Comparison of ENCODE assay signal across 15 cellular contexts in the genomic region with DNA sequence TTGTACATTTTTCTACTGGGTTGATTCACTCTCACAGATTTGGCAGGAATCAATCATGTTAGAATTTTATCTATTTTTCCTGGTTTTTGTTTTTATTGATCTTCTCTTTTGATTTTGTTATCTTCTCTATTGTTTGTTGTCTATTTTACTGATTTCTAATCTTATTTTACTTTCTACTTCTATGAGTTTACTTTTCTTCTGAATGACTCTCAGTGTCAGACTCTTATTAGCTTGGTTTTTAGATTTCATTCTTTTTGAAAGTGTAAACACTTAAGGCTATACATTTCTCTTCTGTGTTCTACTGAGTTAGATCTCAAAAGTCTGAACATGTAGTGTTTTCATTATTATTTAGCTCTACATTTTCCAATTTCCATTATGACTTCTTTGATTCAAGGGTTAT. TPM values are rescaled to one million over a fixed set of nuclear protein-coding genes. Genes with fewer than 3 reads are reported as not detected.
DNase-seq lines count a peak whose midpoint lies in the region; ATAC-seq, FAIRE-seq and TF ChIP-seq lines count a peak whose summit lies in the region.
"Had no signal": no experiment of that assay in that cellular context is flagged by ENCODE, and none has a peak within 500 bp of the region (broad histone marks: within the 10 kb centered on the region; RNA-seq: fewer than 3 reads in every experiment).

No MANE protein-coding gene starts in this region.

- POLR2A ChIA-PET in activated naive CD8-positive, alpha-beta T cell treated with anti-CD3 and anti-CD28 coated beads, Interleukin-2, amount 10 ng/mL, durations not matched to agents 7 days and 5 days (lab: Charles Lee), result no interaction called here

- peak; percentile 34 for FAIRE-seq in G401.6 (lab: Jason Lieb, UNC)
- peak; percentile 59 for FAIRE-seq in pancreas (lab: Jason Lieb, UNC)

- H3K4me1 ChIP-seq in pancreas, result no peaks in the 10 kb centered on the region

- peak overlapping the region; percentile 55 for H3K27ac Mint-ChIP-seq in activated naive CD4-positive, alpha-beta T cell treated with anti-CD3 and anti-CD28 coated beads for 36 hours
- H3K27ac Mint-ChIP-seq in activated naive CD4-positive, alpha-beta T cell treated with anti-CD3 and anti-CD28 coated beads, Interleukin-2, amount 10 ng/mL, durations not matched to agents 7 days and 5 days, result no peak overlapping the region
- peak overlapping the region; percentile 9 for H3K27ac Mint-ChIP-seq in activated naive CD8-positive, alpha-beta T cell treated with anti-CD3 and anti-CD28 coated beads, Interleukin-2, amount 10 ng/mL, durations not matched to agents 7 days and 5 days
- H3K27ac Mint-ChIP-seq: H9 had no signal

- H3K4me3 Mint-ChIP-seq in activated naive CD4-positive, alpha-beta T cell treated with anti-CD3 and anti-CD28 coated beads for 36 hours, result no peak overlapping the region
- no peak overlapping the region for H3K4me3 Mint-ChIP-seq in activated naive CD4-positive, alpha-beta T cell treated with anti-CD3 and anti-CD28 coated beads, Interleukin-2, amount 10 ng/mL, durations not matched to agents 7 days and 5 days
- no peak overlapping the region for H3K4me3 Mint-ChIP-seq in activated naive CD8-positive, alpha-beta T cell treated with anti-CD3 and anti-CD28 coated beads, Interleukin-2, amount 10 ng/mL, durations not matched to agents 7 days and 5 days
- H3K4me3 Mint-ChIP-seq: CD8-positive, alpha-beta memory T cell; H9 had no signal

- intact Hi-C loops in activated naive CD4-positive, alpha-beta T cell treated with anti-CD3 and anti-CD28 coated beads for 36 hours (cut with micrococcal nuclease), result no loop called here
- intact Hi-C loops in pancreas (cut with DNase I), result no loop called here

- no peak overlapping the region for H3K4me3 ChIP-seq in pancreas

- peaks cover 3% of the 10 kb centered on the region for H3K4me1 Mint-ChIP-seq in activated naive CD4-positive, alpha-beta T cell treated with anti-CD3 and anti-CD28 coated beads for 36 hours (ENCODE audit: low read depth)
- H3K4me1 Mint-ChIP-seq in activated naive CD4-positive, alpha-beta T cell treated with anti-CD3 and anti-CD28 coated beads, Interleukin-2, amount 10 ng/mL, durations not matched to agents 7 days and 5 days, result no peaks in the 10 kb centered on the region
- peaks cover 5% of the 10 kb centered on the region for H3K4me1 Mint-ChIP-seq in activated naive CD8-positive, alpha-beta T cell treated with anti-CD3 and anti-CD28 coated beads, Interleukin-2, amount 10 ng/mL, durations not matched to agents 7 days and 5 days
- H3K4me1 Mint-ChIP-seq: H9 had no signal

- TF ChIP-seq CTCF in pancreas (IDR thresholded peaks at IDR 0.05), result no peak

- no peak for DNase-seq in activated naive CD4-positive, alpha-beta T cell treated with anti-CD3 and anti-CD28 coated beads for 36 hours
- DNase-seq in activated naive CD4-positive, alpha-beta T cell treated with anti-CD3 and anti-CD28 coated beads, Interleukin-2, amount 10 ng/mL, durations not matched to agents 7 days and 5 days, result no peak
- no peak for DNase-seq in activated naive CD8-positive, alpha-beta T cell treated with anti-CD3 and anti-CD28 coated beads, Interleukin-2, amount 10 ng/mL, durations not matched to agents 7 days and 5 days
- DNase-seq in pancreas (no peak), anterior cingulate cortex (lab: John Stamatoyannopoulos, UW) (no peak), C1 segment of cervical spinal cord (lab: John Stamatoyannopoulos, UW) (no peak)
- DNase-seq: AML-193; CD8-positive, alpha-beta memory T cell; H9; Karpas-422; NCI-H187 treated with DMSO at 0.1 percent for 48 hours; NCI-H446 treated with DMSO at 0.1 percent for 48 hours; NCI-H774 had no signal

- CTCF ChIA-PET in activated naive CD4-positive, alpha-beta T cell treated with anti-CD3 and anti-CD28 coated beads for 36 hours (lab: Charles Lee), result no interaction called here
- CTCF ChIA-PET in activated naive CD4-positive, alpha-beta T cell treated with anti-CD3 and anti-CD28 coated beads, Interleukin-2, amount 10 ng/mL, durations not matched to agents 7 days and 5 days (lab: Charles Lee), result no interaction called here

- H3K27ac ChIP-seq in pancreas, result no peak overlapping the region

- no peaks in the 10 kb centered on the region for H3K9me3 ChIP-seq in pancreas

- ATAC-seq in activated naive CD8-positive, alpha-beta T cell treated with anti-CD3 and anti-CD28 coated beads, Interleukin-2, amount 10 ng/mL, durations not matched to agents 7 days and 5 days (ENCODE audit: low read depth), result no peak
- ATAC-seq in pancreas, result no peak
- no peak for ATAC-seq in HG02870 (IDR thresholded peaks at IDR 0.05; ENCODE audit: unreplicated experiment)

- H3K36me3 Mint-ChIP-seq in activated naive CD4-positive, alpha-beta T cell treated with anti-CD3 and anti-CD28 coated beads for 36 hours (ENCODE audit: low read depth), result peaks cover 41% of the 10 kb centered on the region
- peaks cover 43% of the 10 kb centered on the region for H3K36me3 Mint-ChIP-seq in activated naive CD4-positive, alpha-beta T cell treated with anti-CD3 and anti-CD28 coated beads, Interleukin-2, amount 10 ng/mL, durations not matched to agents 7 days and 5 days
- peaks cover 34% of the 10 kb centered on the region for H3K36me3 Mint-ChIP-seq in activated naive CD8-positive, alpha-beta T cell treated with anti-CD3 and anti-CD28 coated beads, Interleukin-2, amount 10 ng/mL, durations not matched to agents 7 days and 5 days

- no peaks in the 10 kb centered on the region for H3K27me3 ChIP-seq in pancreas

- H3K36me3 ChIP-seq in pancreas, result peaks cover 0 to 43% (median 0%) of the 10 kb centered on the region in 3 donors

- no peaks in the 10 kb centered on the region for H3K9me3 Mint-ChIP-seq in activated naive CD4-positive, alpha-beta T cell treated with anti-CD3 and anti-CD28 coated beads for 36 hours
- no peaks in the 10 kb centered on the region for H3K9me3 Mint-ChIP-seq in activated naive CD4-positive, alpha-beta T cell treated with anti-CD3 and anti-CD28 coated beads, Interleukin-2, amount 10 ng/mL, durations not matched to agents 7 days and 5 days
- H3K9me3 Mint-ChIP-seq in activated naive CD8-positive, alpha-beta T cell treated with anti-CD3 and anti-CD28 coated beads, Interleukin-2, amount 10 ng/mL, durations not matched to agents 7 days and 5 days, result no peaks in the 10 kb centered on the region
- H3K9me3 Mint-ChIP-seq: CD8-positive, alpha-beta memory T cell had no signal

- H3K27me3 Mint-ChIP-seq in activated naive CD4-positive, alpha-beta T cell treated with anti-CD3 and anti-CD28 coated beads for 36 hours (ENCODE audit: low read depth), result no peaks in the 10 kb centered on the region
- no peaks in the 10 kb centered on the region for H3K27me3 Mint-ChIP-seq in activated naive CD4-positive, alpha-beta T cell treated with anti-CD3 and anti-CD28 coated beads, Interleukin-2, amount 10 ng/mL, durations not matched to agents 7 days and 5 days
- H3K27me3 Mint-ChIP-seq in activated naive CD8-positive, alpha-beta T cell treated with anti-CD3 and anti-CD28 coated beads, Interleukin-2, amount 10 ng/mL, durations not matched to agents 7 days and 5 days, result no peaks in the 10 kb centered on the region

RNA-seq across cellular contexts. Expression of gene THOC1, which starts 47.1 kb away (rescaled TPM):
- 10 to 100 TPM; 63.5 to 66.2 TPM for total RNA-seq in activated naive CD4-positive, alpha-beta T cell treated with anti-CD3 and anti-CD28 coated beads for 36 hours
- total RNA-seq in activated naive CD8-positive, alpha-beta T cell treated with anti-CD3 and anti-CD28 coated beads, Interleukin-2, amount 10 ng/mL, durations not matched to agents 7 days and 5 days, result 10 to 100 TPM; 52.1 to 54.8 TPM
- 10 to 100 TPM in 5 of 6 donors, 1 to 10 TPM in 1; 7.3 to 24.1 (median 15.6) TPM for total RNA-seq in pancreas
- polyA plus RNA-seq in pancreas, result 10 to 100 TPM; 46.0 to 63.9 TPM
